ENCODE assay signal across 9 cellular contexts in genomic region chr16:82655315-82655714, GRCh38. TPM values are rescaled to one million over a fixed set of nuclear protein-coding genes. Genes with fewer than 3 reads are reported as not detected.
DNase-seq lines count a peak whose midpoint lies in the region; ATAC-seq and TF ChIP-seq lines count a peak whose summit lies in the region.
"Had no signal": no experiment of that assay in that cellular context is flagged by ENCODE, and none has a peak within 500 bp of the region (broad histone marks: within the 10 kb centered on the region; RNA-seq: fewer than 3 reads in every experiment).

No MANE protein-coding gene starts in this region.

- H3K36me3 Mint-ChIP-seq in immature natural killer cell, result no peaks in the 10 kb centered on the region

- peaks cover 0 to 6% (median 2%) of the 10 kb centered on the region in 3 donors for H3K27me3 Mint-ChIP-seq in immature natural killer cell (ENCODE audit: low read depth in 3 of 3)

- peaks cover 42 to 70% of the 10 kb centered on the region in 2 donors for H3K4me1 Mint-ChIP-seq in immature natural killer cell

- in situ Hi-C loops in Caki2 (cut with HindIII; ENCODE audit: low pct_unique_long_range_greater_than_20kb, low sequenced_read_pairs) (no loop called here), GM13976 (cut with MboI; ENCODE audit: low sequenced_read_pairs, unreplicated experiment) (no loop called here)

- no peaks in the 10 kb centered on the region for H3K9me3 Mint-ChIP-seq in immature natural killer cell

- no peak for TF ChIP-seq CTCF in GM13976 (IDR thresholded peaks at IDR 0.05; ENCODE audit: borderline replicate concordance, control extremely low read depth, extremely low read depth, insufficient read depth, missing control alignments)

- no peak for ATAC-seq in HG03139 (IDR thresholded peaks at IDR 0.05; ENCODE audit: unreplicated experiment)
- ATAC-seq: foreskin keratinocyte had no signal

- peak overlapping the region; percentile 51 to 97 (median 76) for H3K27ac Mint-ChIP-seq in immature natural killer cell

- peak overlapping the region; percentile 11 to 70 (median 36) for H3K4me3 Mint-ChIP-seq in immature natural killer cell

- DNase-seq in Caki2 (ENCODE audit: low read depth) (peak; percentile 90), HK-2 (ENCODE audit: unreplicated experiment) (peak; percentile 65), activated T-cell treated with anti-CD3 and anti-CD28 coated beads for 48 hours (ENCODE audit: low read depth) (peak; percentile 49), immature natural killer cell (peak; percentile 61 to 79 (median 64)), GM13976 (ENCODE audit: low spot score) (no peak), NCI-H82 treated with DMSO at 0.1 percent for 48 hours (lab: John Stamatoyannopoulos, UW; ENCODE audit: unreplicated experiment) (no peak)
- peak; percentile 75 for DNase-seq in stimulated activated CD8-positive, alpha-beta memory T cell treated with anti-CD3 and anti-CD28 coated beads, Interleukin-4, amount 100 ng/mL, for 48 hours

RNA-seq across cellular contexts. Expression of gene CDH13, which starts 28.5 kb away (rescaled TPM):
- total RNA-seq in Caki2 (2014; rRNA removed; shearing (Covaris generic); ENCODE audit: low replicate concordance), result not detected in 2 replicates
- not detected for polyA plus RNA-seq in immature natural killer cell

Comparison
In these comparisons a context has a peak if more than half of its experiments do, and no peak if none do; other contexts are left out.
1. DNase-seq: peak in Caki2 (single experiment), HK-2 (single experiment), activated T-cell treated with anti-CD3 and anti-CD28 coated beads for 48 hours (single experiment), immature natural killer cell (3 of 3) and stimulated activated CD8-positive, alpha-beta memory T cell treated with anti-CD3 and anti-CD28 coated beads, Interleukin-4, amount 100 ng/mL, for 48 hours (single experiment); none in GM13976 (single experiment) and NCI-H82 treated with DMSO at 0.1 percent for 48 hours (single experiment).